13 cellular contexts compared by ENCODE assay signal in genomic region chr3:122014741-122015140, GRCh38. TPM values are rescaled to one million over a fixed set of nuclear protein-coding genes. Genes with fewer than 3 reads are reported as not detected.
DNase-seq lines count a peak whose midpoint lies in the region; ATAC-seq and TF ChIP-seq lines count a peak whose summit lies in the region.
"Had no signal": no experiment of that assay in that cellular context is flagged by ENCODE, and none has a peak within 500 bp of the region (broad histone marks: within the 10 kb centered on the region; RNA-seq: fewer than 3 reads in every experiment).

No MANE protein-coding gene starts in this region.

- in situ Hi-C loops in gastrocnemius medialis (cut with MboI; ENCODE audit: low sequenced_read_pairs in 4 of 4) = no loop called here

- CTCF ChIA-PET in activated naive CD4-positive, alpha-beta T cell treated with anti-CD3 and anti-CD28 coated beads for 36 hours (lab: Charles Lee) = no interaction called here
- CTCF ChIA-PET in activated naive CD4-positive, alpha-beta T cell treated with anti-CD3 and anti-CD28 coated beads, Interleukin-2, amount 10 ng/mL, durations not matched to agents 7 days and 5 days (lab: Charles Lee) = no interaction called here

- no peaks in the 10 kb centered on the region for H3K4me1 ChIP-seq in gastrocnemius medialis
- H3K4me1 ChIP-seq: vagina had no signal

- TF ChIP-seq CTCF in gastrocnemius medialis (IDR thresholded peaks at IDR 0.05 in 4 of 5, conservative IDR thresholded peaks at IDR 0.05 in 1 of 5) = no peak

- H3K27ac ChIP-seq in gastrocnemius medialis = no peak overlapping the region
- H3K27ac ChIP-seq: KMS-11, vagina had no signal

- H3K9me3 ChIP-seq in gastrocnemius medialis = no peaks in the 10 kb centered on the region
- H3K9me3 ChIP-seq: vagina had no signal

- no peak overlapping the region for H3K4me3 ChIP-seq in gastrocnemius medialis
- H3K4me3 ChIP-seq: vagina had no signal

- no peaks in the 10 kb centered on the region for H3K36me3 ChIP-seq in gastrocnemius medialis
- H3K36me3 ChIP-seq: vagina had no signal

- no peak overlapping the region for H3K4me3 Mint-ChIP-seq in activated naive CD4-positive, alpha-beta T cell treated with anti-CD3 and anti-CD28 coated beads for 36 hours
- H3K4me3 Mint-ChIP-seq in activated naive CD4-positive, alpha-beta T cell treated with anti-CD3 and anti-CD28 coated beads, Interleukin-2, amount 10 ng/mL, durations not matched to agents 7 days and 5 days = no peak overlapping the region
- H3K4me3 Mint-ChIP-seq: central memory CD8-positive, alpha-beta T cell had no signal

- H3K9me3 Mint-ChIP-seq in activated naive CD4-positive, alpha-beta T cell treated with anti-CD3 and anti-CD28 coated beads for 36 hours = no peaks in the 10 kb centered on the region
- no peaks in the 10 kb centered on the region for H3K9me3 Mint-ChIP-seq in activated naive CD4-positive, alpha-beta T cell treated with anti-CD3 and anti-CD28 coated beads, Interleukin-2, amount 10 ng/mL, durations not matched to agents 7 days and 5 days
- H3K9me3 Mint-ChIP-seq: central memory CD8-positive, alpha-beta T cell had no signal

- no peaks in the 10 kb centered on the region for H3K36me3 Mint-ChIP-seq in activated naive CD4-positive, alpha-beta T cell treated with anti-CD3 and anti-CD28 coated beads for 36 hours (ENCODE audit: low read depth)
- no peaks in the 10 kb centered on the region for H3K36me3 Mint-ChIP-seq in activated naive CD4-positive, alpha-beta T cell treated with anti-CD3 and anti-CD28 coated beads, Interleukin-2, amount 10 ng/mL, durations not matched to agents 7 days and 5 days

- no peaks in the 10 kb centered on the region for H3K27me3 ChIP-seq in gastrocnemius medialis
- H3K27me3 ChIP-seq: vagina had no signal

- peaks cover 19% of the 10 kb centered on the region for H3K27me3 Mint-ChIP-seq in activated naive CD4-positive, alpha-beta T cell treated with anti-CD3 and anti-CD28 coated beads for 36 hours (ENCODE audit: low read depth)
- peaks cover 21% of the 10 kb centered on the region for H3K27me3 Mint-ChIP-seq in activated naive CD4-positive, alpha-beta T cell treated with anti-CD3 and anti-CD28 coated beads, Interleukin-2, amount 10 ng/mL, durations not matched to agents 7 days and 5 days

- no peaks in the 10 kb centered on the region for H3K4me1 Mint-ChIP-seq in activated naive CD4-positive, alpha-beta T cell treated with anti-CD3 and anti-CD28 coated beads for 36 hours (ENCODE audit: low read depth)
- no peaks in the 10 kb centered on the region for H3K4me1 Mint-ChIP-seq in activated naive CD4-positive, alpha-beta T cell treated with anti-CD3 and anti-CD28 coated beads, Interleukin-2, amount 10 ng/mL, durations not matched to agents 7 days and 5 days
- H3K4me1 Mint-ChIP-seq: central memory CD8-positive, alpha-beta T cell had no signal

- no peak overlapping the region for H3K27ac Mint-ChIP-seq in activated naive CD4-positive, alpha-beta T cell treated with anti-CD3 and anti-CD28 coated beads for 36 hours
- no peak overlapping the region for H3K27ac Mint-ChIP-seq in activated naive CD4-positive, alpha-beta T cell treated with anti-CD3 and anti-CD28 coated beads, Interleukin-2, amount 10 ng/mL, durations not matched to agents 7 days and 5 days

- ATAC-seq in GM21528 (IDR thresholded peaks at IDR 0.05; ENCODE audit: low FRiP score, unreplicated experiment) (peak; percentile 82), HG03196 (IDR thresholded peaks at IDR 0.05; ENCODE audit: unreplicated experiment) (peak; percentile 82), HG03025 (IDR thresholded peaks at IDR 0.05; ENCODE audit: low FRiP score, unreplicated experiment) (no peak), gastrocnemius medialis (no peak)

- TF ChIP-seq POLR2A in gastrocnemius medialis (IDR thresholded peaks at IDR 0.05) = no peak

- intact Hi-C loops in activated naive CD4-positive, alpha-beta T cell treated with anti-CD3 and anti-CD28 coated beads for 36 hours (cut with micrococcal nuclease) = no loop called here
- intact Hi-C loops in gastrocnemius medialis (cut with DNase I; ENCODE audit: low total_unique reads) = no loop called here

- peak; percentile 34 for DNase-seq in activated naive CD4-positive, alpha-beta T cell treated with anti-CD3 and anti-CD28 coated beads for 36 hours
- no peak for DNase-seq in activated naive CD4-positive, alpha-beta T cell treated with anti-CD3 and anti-CD28 coated beads, Interleukin-2, amount 10 ng/mL, durations not matched to agents 7 days and 5 days
- peak; percentile 29 for DNase-seq in stimulated activated CD8-positive, alpha-beta memory T cell treated with anti-CD3 and anti-CD28 coated beads, Interleukin-4, amount 100 ng/mL, for 48 hours
- DNase-seq in CD1c-positive myeloid dendritic cell (ENCODE audit: extremely low spot score) (no peak), gastrocnemius medialis (no peak)
- DNase-seq: activated CD4-positive, alpha-beta T cell treated with anti-CD3 and anti-CD28 coated beads, Interleukin-2, amount 50 U/mL, for 1 hour; stimulated activated CD4-positive, alpha-beta T cell treated with anti-CD3 and anti-CD28 coated beads, Interleukin-2, amount 100 ng/mL, for 48 hours had no signal

RNA-seq across cellular contexts. Expression of gene ILDR1, which starts 7.3 kb away (rescaled TPM):
- not detected for total RNA-seq in activated naive CD4-positive, alpha-beta T cell treated with anti-CD3 and anti-CD28 coated beads for 36 hours
- total RNA-seq in gastrocnemius medialis = not detected

RNA-seq across cellular contexts. Expression of gene CD86, which starts 40.4 kb away (rescaled TPM):
- total RNA-seq in activated naive CD4-positive, alpha-beta T cell treated with anti-CD3 and anti-CD28 coated beads for 36 hours = not detected
- total RNA-seq in gastrocnemius medialis = 1 to 10 TPM in 3 of 4 donors, under 1 TPM in 1; 0.92 to 2.4 (median 1.6) TPM

Comparison
In these comparisons a context has a peak if more than half of its experiments do, and no peak if none do; other contexts are left out.
1. DNase-seq: peak in activated naive CD4-positive, alpha-beta T cell treated with anti-CD3 and anti-CD28 coated beads for 36 hours (single experiment) and stimulated activated CD8-positive, alpha-beta memory T cell treated with anti-CD3 and anti-CD28 coated beads, Interleukin-4, amount 100 ng/mL, for 48 hours (single experiment); none in activated naive CD4-positive, alpha-beta T cell treated with anti-CD3 and anti-CD28 coated beads, Interleukin-2, amount 10 ng/mL, durations not matched to agents 7 days and 5 days (single experiment), CD1c-positive myeloid dendritic cell (single experiment) and gastrocnemius medialis (0 of 2).
2. ATAC-seq: peak in GM21528 (single experiment) and HG03196 (single experiment); none in HG03025 (single experiment) and gastrocnemius medialis (0 of 2).